ENCODE assay signal across 8 cellular contexts in the genomic region with DNA sequence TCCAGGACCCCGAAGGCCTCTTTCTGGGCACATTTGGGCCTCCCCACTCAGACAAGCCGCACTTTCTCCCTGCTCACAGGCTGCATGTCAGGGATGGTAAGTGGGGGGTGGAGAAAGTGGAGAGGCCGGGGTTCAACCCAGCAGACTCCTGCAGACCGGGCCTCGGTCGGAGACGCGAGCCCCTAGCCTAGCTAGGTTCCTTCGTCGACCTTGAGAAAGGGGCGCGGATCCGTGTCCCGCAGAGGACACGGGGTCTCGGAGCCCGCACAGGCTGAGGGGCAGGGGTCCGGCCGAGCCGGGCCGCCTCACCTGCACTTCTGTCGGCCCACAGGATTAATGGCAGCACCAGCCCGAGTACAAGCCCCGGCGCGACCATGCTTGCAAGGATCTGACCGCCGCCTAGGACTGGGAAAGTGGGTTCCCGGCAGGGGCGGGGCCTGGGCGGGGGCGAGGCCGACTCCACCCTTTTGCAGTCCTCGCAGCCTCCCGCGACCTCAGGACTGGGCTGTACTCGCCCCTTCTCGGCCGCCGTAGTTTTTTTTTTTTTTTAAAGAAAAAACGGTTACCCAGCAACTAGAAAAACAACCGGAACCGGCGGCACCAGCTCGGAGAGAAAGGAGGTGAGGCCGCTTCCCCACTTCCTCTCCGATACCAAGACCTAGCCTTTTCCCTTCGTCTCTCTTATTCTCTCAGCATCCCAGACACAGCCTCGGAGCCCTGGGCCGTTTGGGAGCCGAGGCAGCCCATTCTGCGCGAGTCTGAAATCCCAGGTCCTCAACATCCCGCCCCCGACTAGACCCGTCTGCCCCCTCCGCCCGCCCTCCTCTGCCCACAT. TPM values are rescaled to one million over a fixed set of nuclear protein-coding genes. Genes with fewer than 3 reads are reported as not detected.
DNase-seq lines count a peak whose midpoint lies in the region; ATAC-seq, FAIRE-seq and TF ChIP-seq lines count a peak whose summit lies in the region.

A gene with protein sequence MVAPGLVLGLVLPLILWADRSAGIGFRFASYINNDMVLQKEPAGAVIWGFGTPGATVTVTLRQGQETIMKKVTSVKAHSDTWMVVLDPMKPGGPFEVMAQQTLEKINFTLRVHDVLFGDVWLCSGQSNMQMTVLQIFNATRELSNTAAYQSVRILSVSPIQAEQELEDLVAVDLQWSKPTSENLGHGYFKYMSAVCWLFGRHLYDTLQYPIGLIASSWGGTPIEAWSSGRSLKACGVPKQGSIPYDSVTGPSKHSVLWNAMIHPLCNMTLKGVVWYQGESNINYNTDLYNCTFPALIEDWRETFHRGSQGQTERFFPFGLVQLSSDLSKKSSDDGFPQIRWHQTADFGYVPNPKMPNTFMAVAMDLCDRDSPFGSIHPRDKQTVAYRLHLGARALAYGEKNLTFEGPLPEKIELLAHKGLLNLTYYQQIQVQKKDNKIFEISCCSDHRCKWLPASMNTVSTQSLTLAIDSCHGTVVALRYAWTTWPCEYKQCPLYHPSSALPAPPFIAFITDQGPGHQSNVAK (minus strand): TSS at position 407 of the 835 bp plus-strand sequence. CDS start 31 bp downstream, at position 376.
Gene SPA17 (plus strand): TSS at position 572 of the 835 bp plus-strand sequence. CDS start 1,361 bp downstream, outside the sequence.

- CTCF ChIA-PET in activated CD4-positive, alpha-beta T cell treated with anti-CD3 and anti-CD28 coated beads for 36 hours (lab: Charles Lee), result interaction anchor here (0.6 to 1.8 kb wide), 13 partner anchors 10 to 203 kb away, joined by 3 to 10 read pairs (median 3); no protein-coding TSS in a partner anchor

- peak; percentile 74 for FAIRE-seq in kidney (lab: Jason Lieb, UNC)

- peak within 1 kb of the TSS; percentile 86 for H3K27ac Mint-ChIP-seq in activated CD4-positive, alpha-beta T cell treated with anti-CD3 and anti-CD28 coated beads for 36 hours

- H3K27ac ChIP-seq in kidney (ENCODE audit: low read depth in 2 of 2, low read length in 2 of 2), result peak within 1 kb of the TSS; percentile 74 to 87

- H3K4me1 ChIP-seq in kidney (ENCODE audit: control insufficient read depth in 1 of 2, insufficient read depth in 1 of 2, low read depth in 1 of 2, low read length in 2 of 2), result peaks cover 6 to 7% of the 10 kb centered on the region in 2 donors

- DNase-seq in AG09319 (ENCODE audit: extremely low read depth, low read depth), result peak; percentile 92
- DNase-seq in NCI-H460 (ENCODE audit: extremely low read depth, low read depth), result peak; percentile 82
- DNase-seq in activated CD4-positive, alpha-beta T cell treated with anti-CD3 and anti-CD28 coated beads for 36 hours, result peak; percentile 94
- DNase-seq in choroid plexus epithelial cell (ENCODE audit: low read depth), result peak; percentile 98
- peak; percentile 99 for DNase-seq in kidney
- peak; percentile 73 to 74 for DNase-seq in stimulated activated CD4-positive, alpha-beta T cell treated with anti-CD3 and anti-CD28 coated beads, Interleukin-15, amount 100 ng/mL, for 1 hour (ENCODE audit: low read depth in 1 of 2, low spot score in 1 of 2)

- TF ChIP-seq POLR2A in GM18951 (IDR thresholded peaks at IDR 0.05; ENCODE audit: extremely low read depth, insufficient read depth, insufficient read length), result peak; percentile 77

- no peaks in the 10 kb centered on the region for H3K36me3 Mint-ChIP-seq in activated CD4-positive, alpha-beta T cell treated with anti-CD3 and anti-CD28 coated beads for 36 hours (ENCODE audit: low read depth)

- peak within 1 kb of the TSS; percentile 84 for H3K4me3 Mint-ChIP-seq in activated CD4-positive, alpha-beta T cell treated with anti-CD3 and anti-CD28 coated beads for 36 hours

- POLR2A ChIA-PET in activated CD4-positive, alpha-beta T cell treated with anti-CD3 and anti-CD28 coated beads for 36 hours (lab: Charles Lee), result interaction anchor here (0.6 to 1.6 kb wide), 4 partner anchors 88 to 163 kb away, joined by 3 to 4 read pairs (median 3); no protein-coding TSS in a partner anchor

- H3K36me3 ChIP-seq in kidney (ENCODE audit: control insufficient read depth in 1 of 2, insufficient read depth in 2 of 2, low read length in 2 of 2), result no peaks in the 10 kb centered on the region

- intact Hi-C loops in activated CD4-positive, alpha-beta T cell treated with anti-CD3 and anti-CD28 coated beads for 36 hours (cut with DNase I, micrococcal nuclease), result loop anchor here (1.0 to 5.0 kb wide), 15 partner anchors 51 to 954 kb away; partner anchors contain the start of genes CCDC15 (in 2 of the 2), MSANTD2 (in 2 of the 2), TBRG1 (in 2 of the 2) and TMEM218 (in 2 of the 2)
- intact Hi-C loops in kidney (cut with DNase I), result loop anchor here (5.0 kb wide), 1 partner anchor 89 kb away; the partner anchor contains the start of gene ESAM

- no peaks in the 10 kb centered on the region for H3K9me3 ChIP-seq in kidney (ENCODE audit: control insufficient read depth in 1 of 2, low read length in 2 of 2)

- no peaks in the 10 kb centered on the region for H3K27me3 Mint-ChIP-seq in activated CD4-positive, alpha-beta T cell treated with anti-CD3 and anti-CD28 coated beads for 36 hours

- TF ChIP-seq CTCF in AG09319 (IDR thresholded peaks at IDR 0.05; ENCODE audit: low read depth, low read length) (no peak), choroid plexus epithelial cell (conservative IDR thresholded peaks at IDR 0.05; ENCODE audit: low read depth, low read length) (no peak), kidney (IDR thresholded peaks at IDR 0.05; ENCODE audit: borderline replicate concordance, extremely low read depth, insufficient read depth) (no peak)

- H3K9me3 Mint-ChIP-seq in activated CD4-positive, alpha-beta T cell treated with anti-CD3 and anti-CD28 coated beads for 36 hours (ENCODE audit: low read depth), result no peaks in the 10 kb centered on the region

- in situ Hi-C loops in GM18951 (cut with MboI; ENCODE audit: low sequenced_read_pairs, unreplicated experiment), result loop anchor here (10.0 kb wide), 1 partner anchor 91 kb away; the partner anchor contains the start of gene ESAM

- H3K4me3 ChIP-seq in choroid plexus epithelial cell (ENCODE audit: low read depth, low read length), result peak within 1 kb of the TSS; percentile 81
- peak within 1 kb of the TSS; percentile 72 to 87 for H3K4me3 ChIP-seq in kidney (ENCODE audit: low read length in 2 of 2)

- H3K4me1 Mint-ChIP-seq in activated CD4-positive, alpha-beta T cell treated with anti-CD3 and anti-CD28 coated beads for 36 hours, result peaks cover 30% of the 10 kb centered on the region

- ATAC-seq in HG03175 (IDR thresholded peaks at IDR 0.05; ENCODE audit: unreplicated experiment), result peak; percentile 85
- ATAC-seq in activated CD4-positive, alpha-beta T cell treated with anti-CD3 and anti-CD28 coated beads for 36 hours, result peak; percentile 90

- H3K9ac ChIP-seq in kidney (ENCODE audit: low read length in 2 of 2), result peak within 1 kb of the TSS; percentile 79 to 83

RNA-seq across cellular contexts. Expression of the first gene that starts in this region (rescaled TPM):
- total RNA-seq in NCI-H460 (2014; rRNA removed; shearing (Covaris generic)), result 17.4 and 19.0 TPM in 2 replicates
- polyA plus RNA-seq in NCI-H460 (2014; cell fraction: nucleus; rRNA removed), result 14.2 and 24.2 TPM in 2 replicates
- total RNA-seq in activated CD4-positive, alpha-beta T cell treated with anti-CD3 and anti-CD28 coated beads for 36 hours, result 10 to 100 TPM in 1 of 2 experiments, 1 to 10 TPM in 1; 9.4 to 12.2 TPM
- 59.7 TPM for total RNA-seq in kidney
- polyA plus RNA-seq in kidney (ENCODE audit: insufficient read depth, low read depth, low replicate concordance), result 53.2 TPM

RNA-seq across cellular contexts. Expression of gene SPA17, which starts in this region (rescaled TPM):
- 12.7 and 14.0 TPM in 2 replicates for total RNA-seq in NCI-H460 (2014; rRNA removed; shearing (Covaris generic))
- polyA plus RNA-seq in NCI-H460 (2014; cell fraction: nucleus; rRNA removed), result 1.8 and 7.6 TPM in 2 replicates
- total RNA-seq in activated CD4-positive, alpha-beta T cell treated with anti-CD3 and anti-CD28 coated beads for 36 hours, result 1 to 10 TPM; 3.9 to 4.7 TPM
- total RNA-seq in kidney, result 10.7 TPM
- 23.7 TPM for polyA plus RNA-seq in kidney (ENCODE audit: insufficient read depth, low read depth, low replicate concordance)

Comparison
In these comparisons a context has a peak if more than half of its experiments do, and no peak if none do; other contexts are left out.
1. Peak in every context shown above with its lines: DNase-seq, ATAC-seq, H3K4me3 ChIP-seq and H3K27ac ChIP-seq.